1 cellular context compared by ENCODE assay signal in the genomic region with DNA sequence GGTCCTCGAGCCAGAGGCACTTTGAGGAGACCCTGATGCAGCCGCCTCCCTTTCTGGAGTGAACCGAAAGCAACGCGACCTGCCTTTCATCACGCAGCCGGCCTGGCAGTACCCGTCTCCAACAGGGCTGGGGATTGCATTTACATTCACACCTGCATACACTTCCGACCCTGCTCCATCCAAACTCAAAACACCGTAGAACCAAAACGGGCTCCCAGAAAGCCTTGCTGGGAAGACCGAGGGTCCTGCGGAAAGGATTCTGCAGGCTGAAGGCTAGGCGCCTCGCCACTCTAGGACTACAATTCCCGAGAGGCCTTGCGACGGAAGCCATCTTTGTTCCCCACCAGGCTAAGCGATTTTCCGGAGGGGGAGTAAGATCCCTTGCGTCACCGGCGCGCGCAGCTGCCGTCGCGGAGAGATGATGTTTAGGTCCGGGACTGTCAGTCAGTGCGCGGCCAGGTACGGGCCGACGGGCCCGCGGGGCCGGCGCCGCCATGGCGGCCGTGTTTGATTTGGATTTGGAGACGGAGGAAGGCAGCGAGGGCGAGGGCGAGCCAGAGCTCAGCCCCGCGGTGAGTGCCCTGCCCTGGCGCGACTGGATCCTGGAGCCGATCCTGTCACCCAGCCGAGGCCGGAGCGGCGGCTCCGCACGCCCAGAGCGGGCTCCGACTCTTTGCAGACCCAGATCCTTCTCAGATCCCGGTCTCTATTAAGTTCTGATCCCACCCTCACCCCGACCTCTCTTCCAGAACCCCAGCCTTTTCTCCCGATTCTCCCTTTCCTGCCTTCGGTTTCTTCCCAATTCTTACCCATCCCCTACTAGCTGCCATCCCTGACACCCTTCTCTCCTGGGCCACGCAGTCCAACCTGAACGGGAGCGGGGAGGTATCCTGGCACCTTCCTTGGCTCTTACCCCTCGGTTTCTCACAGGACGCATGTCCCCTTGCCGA.
TF ChIP-seq lines count a peak whose summit lies in the region.

A gene (plus strand): TSS at position 443 of the 950 bp plus-strand sequence. CDS start 52 bp downstream, at position 495.

TF ChIP-seq in GM12878, 131 proteins besides CTCF, POLR2A, EP300 and RAD21 (continued from another document and continues in another):
- TF ChIP-seq IKZF1 (conservative IDR thresholded peaks at IDR 0.05): peak; percentile 96
- TF ChIP-seq PML (IDR thresholded peaks at IDR 0.05; ENCODE audit: low read length): no peak
- peak; percentile 43 to 62; a peak in 3 of 4 replicates for TF ChIP-seq BHLHE40 (IDR thresholded peaks at IDR 0.05; ENCODE audit: borderline replicate concordance in 1 of 2, low read depth in 2 of 2, low read length in 1 of 2)
- TF ChIP-seq DPF2 (IDR thresholded peaks at IDR 0.05): peak; percentile 67
- TF ChIP-seq POU2F2 (IDR thresholded peaks at IDR 0.05; ENCODE audit: borderline replicate concordance, low read depth, low read length): peak; percentile 47; the same call in 2 of the 3 replicates
- TF ChIP-seq CHD1 (IDR thresholded peaks at IDR 0.05; ENCODE audit: low read depth, low read length): no peak
- no peak for TF ChIP-seq EZH2 (IDR thresholded peaks at IDR 0.05; ENCODE audit: borderline replicate concordance, control insufficient read depth, low read depth, low read length)
- TF ChIP-seq, protein P1, sequence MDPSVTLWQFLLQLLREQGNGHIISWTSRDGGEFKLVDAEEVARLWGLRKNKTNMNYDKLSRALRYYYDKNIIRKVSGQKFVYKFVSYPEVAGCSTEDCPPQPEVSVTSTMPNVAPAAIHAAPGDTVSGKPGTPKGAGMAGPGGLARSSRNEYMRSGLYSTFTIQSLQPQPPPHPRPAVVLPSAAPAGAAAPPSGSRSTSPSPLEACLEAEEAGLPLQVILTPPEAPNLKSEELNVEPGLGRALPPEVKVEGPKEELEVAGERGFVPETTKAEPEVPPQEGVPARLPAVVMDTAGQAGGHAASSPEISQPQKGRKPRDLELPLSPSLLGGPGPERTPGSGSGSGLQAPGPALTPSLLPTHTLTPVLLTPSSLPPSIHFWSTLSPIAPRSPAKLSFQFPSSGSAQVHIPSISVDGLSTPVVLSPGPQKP (IDR thresholded peaks at IDR 0.05; ENCODE audit: low read depth, low read length): peak; percentile 91
- no peak for TF ChIP-seq FOXM1 (IDR thresholded peaks at IDR 0.05; ENCODE audit: low read depth, low read length)
- TF ChIP-seq NR2F1 (conservative IDR thresholded peaks at IDR 0.05): no peak
- peak; percentile 72 for TF ChIP-seq KLF5 (IDR thresholded peaks at IDR 0.05; ENCODE audit: partially characterized antibody)
- TF ChIP-seq HDGF (IDR thresholded peaks at IDR 0.05): peak; percentile 67
- TF ChIP-seq EGR1 (IDR thresholded peaks at IDR 0.05; ENCODE audit: borderline replicate concordance in 1 of 2, low read depth in 2 of 2, low read length in 2 of 2): peak in 1 of 2 experiments; percentile 51; a peak in 1 of 3 replicates
- 0 out of 2 replicates have a peak, but pooled peaks have one; percentile 37 for TF ChIP-seq IRF4 (IDR thresholded peaks at IDR 0.05; ENCODE audit: low read depth, low read length)
- no peak for TF ChIP-seq ZSCAN29 (IDR thresholded peaks at IDR 0.05)
- TF ChIP-seq BACH1 (IDR thresholded peaks at IDR 0.05; ENCODE audit: borderline replicate concordance): peak; percentile 72; the same call in 1 of the 2 replicates
- TF ChIP-seq, protein P2, sequence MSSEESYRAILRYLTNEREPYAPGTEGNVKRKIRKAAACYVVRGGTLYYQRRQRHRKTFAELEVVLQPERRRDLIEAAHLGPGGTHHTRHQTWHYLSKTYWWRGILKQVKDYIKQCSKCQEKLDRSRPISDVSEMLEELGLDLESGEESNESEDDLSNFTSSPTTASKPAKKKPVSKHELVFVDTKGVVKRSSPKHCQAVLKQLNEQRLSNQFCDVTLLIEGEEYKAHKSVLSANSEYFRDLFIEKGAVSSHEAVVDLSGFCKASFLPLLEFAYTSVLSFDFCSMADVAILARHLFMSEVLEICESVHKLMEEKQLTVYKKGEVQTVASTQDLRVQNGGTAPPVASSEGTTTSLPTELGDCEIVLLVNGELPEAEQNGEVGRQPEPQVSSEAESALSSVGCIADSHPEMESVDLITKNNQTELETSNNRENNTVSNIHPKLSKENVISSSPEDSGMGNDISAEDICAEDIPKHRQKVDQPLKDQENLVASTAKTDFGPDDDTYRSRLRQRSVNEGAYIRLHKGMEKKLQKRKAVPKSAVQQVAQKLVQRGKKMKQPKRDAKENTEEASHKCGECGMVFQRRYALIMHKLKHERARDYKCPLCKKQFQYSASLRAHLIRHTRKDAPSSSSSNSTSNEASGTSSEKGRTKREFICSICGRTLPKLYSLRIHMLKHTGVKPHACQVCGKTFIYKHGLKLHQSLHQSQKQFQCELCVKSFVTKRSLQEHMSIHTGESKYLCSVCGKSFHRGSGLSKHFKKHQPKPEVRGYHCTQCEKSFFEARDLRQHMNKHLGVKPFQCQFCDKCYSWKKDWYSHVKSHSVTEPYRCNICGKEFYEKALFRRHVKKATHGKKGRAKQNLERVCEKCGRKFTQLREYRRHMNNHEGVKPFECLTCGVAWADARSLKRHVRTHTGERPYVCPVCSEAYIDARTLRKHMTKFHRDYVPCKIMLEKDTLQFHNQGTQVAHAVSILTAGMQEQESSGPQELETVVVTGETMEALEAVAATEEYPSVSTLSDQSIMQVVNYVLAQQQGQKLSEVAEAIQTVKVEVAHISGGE (CRISPR knock-in tag; IDR thresholded peaks at IDR 0.05): no peak
- TF ChIP-seq MXI1 (IDR thresholded peaks at IDR 0.05; ENCODE audit: low read depth, low read length): peak; percentile 49; the same call in 1 of the 2 replicates
- TF ChIP-seq, protein P3, sequence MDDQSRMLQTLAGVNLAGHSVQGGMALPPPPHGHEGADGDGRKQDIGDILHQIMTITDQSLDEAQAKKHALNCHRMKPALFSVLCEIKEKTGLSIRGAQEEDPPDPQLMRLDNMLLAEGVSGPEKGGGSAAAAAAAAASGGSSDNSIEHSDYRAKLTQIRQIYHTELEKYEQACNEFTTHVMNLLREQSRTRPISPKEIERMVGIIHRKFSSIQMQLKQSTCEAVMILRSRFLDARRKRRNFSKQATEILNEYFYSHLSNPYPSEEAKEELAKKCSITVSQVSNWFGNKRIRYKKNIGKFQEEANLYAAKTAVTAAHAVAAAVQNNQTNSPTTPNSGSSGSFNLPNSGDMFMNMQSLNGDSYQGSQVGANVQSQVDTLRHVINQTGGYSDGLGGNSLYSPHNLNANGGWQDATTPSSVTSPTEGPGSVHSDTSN (IDR thresholded peaks at IDR 0.05; ENCODE audit: insufficient replicate concordance, low read depth, low read length): peak; percentile 89
- no peak for TF ChIP-seq MYC (IDR thresholded peaks at IDR 0.05; ENCODE audit: insufficient read depth, insufficient read length, insufficient replicate concordance, low read length, severe bottlenecking)
- TF ChIP-seq SRF (IDR thresholded peaks at IDR 0.05; ENCODE audit: low read depth in 2 of 2, low read length in 2 of 2): peak; percentile 56 to 94
- peak; percentile 62; the same call in 1 of the 2 replicates for TF ChIP-seq RB1 (IDR thresholded peaks at IDR 0.05; ENCODE audit: borderline replicate concordance)
- TF ChIP-seq ATF7 (IDR thresholded peaks at IDR 0.05; ENCODE audit: low read depth): peak; percentile 55; the same call in 1 of the 2 replicates
- TF ChIP-seq, protein P4, sequence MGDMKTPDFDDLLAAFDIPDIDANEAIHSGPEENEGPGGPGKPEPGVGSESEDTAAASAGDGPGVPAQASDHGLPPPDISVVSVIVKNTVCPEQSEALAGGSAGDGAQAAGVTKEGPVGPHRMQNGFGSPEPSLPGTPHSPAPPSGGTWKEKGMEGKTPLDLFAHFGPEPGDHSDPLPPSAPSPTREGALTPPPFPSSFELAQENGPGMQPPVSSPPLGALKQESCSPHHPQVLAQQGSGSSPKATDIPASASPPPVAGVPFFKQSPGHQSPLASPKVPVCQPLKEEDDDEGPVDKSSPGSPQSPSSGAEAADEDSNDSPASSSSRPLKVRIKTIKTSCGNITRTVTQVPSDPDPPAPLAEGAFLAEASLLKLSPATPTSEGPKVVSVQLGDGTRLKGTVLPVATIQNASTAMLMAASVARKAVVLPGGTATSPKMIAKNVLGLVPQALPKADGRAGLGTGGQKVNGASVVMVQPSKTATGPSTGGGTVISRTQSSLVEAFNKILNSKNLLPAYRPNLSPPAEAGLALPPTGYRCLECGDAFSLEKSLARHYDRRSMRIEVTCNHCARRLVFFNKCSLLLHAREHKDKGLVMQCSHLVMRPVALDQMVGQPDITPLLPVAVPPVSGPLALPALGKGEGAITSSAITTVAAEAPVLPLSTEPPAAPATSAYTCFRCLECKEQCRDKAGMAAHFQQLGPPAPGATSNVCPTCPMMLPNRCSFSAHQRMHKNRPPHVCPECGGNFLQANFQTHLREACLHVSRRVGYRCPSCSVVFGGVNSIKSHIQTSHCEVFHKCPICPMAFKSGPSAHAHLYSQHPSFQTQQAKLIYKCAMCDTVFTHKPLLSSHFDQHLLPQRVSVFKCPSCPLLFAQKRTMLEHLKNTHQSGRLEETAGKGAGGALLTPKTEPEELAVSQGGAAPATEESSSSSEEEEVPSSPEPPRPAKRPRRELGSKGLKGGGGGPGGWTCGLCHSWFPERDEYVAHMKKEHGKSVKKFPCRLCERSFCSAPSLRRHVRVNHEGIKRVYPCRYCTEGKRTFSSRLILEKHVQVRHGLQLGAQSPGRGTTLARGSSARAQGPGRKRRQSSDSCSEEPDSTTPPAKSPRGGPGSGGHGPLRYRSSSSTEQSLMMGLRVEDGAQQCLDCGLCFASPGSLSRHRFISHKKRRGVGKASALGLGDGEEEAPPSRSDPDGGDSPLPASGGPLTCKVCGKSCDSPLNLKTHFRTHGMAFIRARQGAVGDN (IDR thresholded peaks at IDR 0.05): no peak
- peak; percentile 90 for TF ChIP-seq CHD2 (IDR thresholded peaks at IDR 0.05; ENCODE audit: borderline replicate concordance, low read depth, low read length)
- TF ChIP-seq, protein P5, sequence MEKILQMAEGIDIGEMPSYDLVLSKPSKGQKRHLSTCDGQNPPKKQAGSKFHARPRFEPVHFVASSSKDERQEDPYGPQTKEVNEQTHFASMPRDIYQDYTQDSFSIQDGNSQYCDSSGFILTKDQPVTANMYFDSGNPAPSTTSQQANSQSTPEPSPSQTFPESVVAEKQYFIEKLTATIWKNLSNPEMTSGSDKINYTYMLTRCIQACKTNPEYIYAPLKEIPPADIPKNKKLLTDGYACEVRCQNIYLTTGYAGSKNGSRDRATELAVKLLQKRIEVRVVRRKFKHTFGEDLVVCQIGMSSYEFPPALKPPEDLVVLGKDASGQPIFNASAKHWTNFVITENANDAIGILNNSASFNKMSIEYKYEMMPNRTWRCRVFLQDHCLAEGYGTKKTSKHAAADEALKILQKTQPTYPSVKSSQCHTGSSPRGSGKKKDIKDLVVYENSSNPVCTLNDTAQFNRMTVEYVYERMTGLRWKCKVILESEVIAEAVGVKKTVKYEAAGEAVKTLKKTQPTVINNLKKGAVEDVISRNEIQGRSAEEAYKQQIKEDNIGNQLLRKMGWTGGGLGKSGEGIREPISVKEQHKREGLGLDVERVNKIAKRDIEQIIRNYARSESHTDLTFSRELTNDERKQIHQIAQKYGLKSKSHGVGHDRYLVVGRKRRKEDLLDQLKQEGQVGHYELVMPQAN (conservative IDR thresholded peaks at IDR 0.05): peak; percentile 84
- 0 out of 4 replicates have a peak, but pooled peaks of 1 of the 2 experiments have one; percentile 22 for TF ChIP-seq ETV6 (conservative IDR thresholded peaks at IDR 0.05 in 1 of 2, IDR thresholded peaks at IDR 0.05 in 1 of 2; ENCODE audit: borderline replicate concordance in 1 of 2, low read depth in 1 of 2)
- peak; percentile 86 for TF ChIP-seq RELA (IDR thresholded peaks at IDR 0.05; ENCODE audit: borderline replicate concordance, partially characterized antibody)
- 0 out of 2 replicates have a peak, but pooled peaks have one; percentile 4 for TF ChIP-seq SMC3 (IDR thresholded peaks at IDR 0.05; ENCODE audit: borderline replicate concordance, low read length)
- TF ChIP-seq, protein P6, sequence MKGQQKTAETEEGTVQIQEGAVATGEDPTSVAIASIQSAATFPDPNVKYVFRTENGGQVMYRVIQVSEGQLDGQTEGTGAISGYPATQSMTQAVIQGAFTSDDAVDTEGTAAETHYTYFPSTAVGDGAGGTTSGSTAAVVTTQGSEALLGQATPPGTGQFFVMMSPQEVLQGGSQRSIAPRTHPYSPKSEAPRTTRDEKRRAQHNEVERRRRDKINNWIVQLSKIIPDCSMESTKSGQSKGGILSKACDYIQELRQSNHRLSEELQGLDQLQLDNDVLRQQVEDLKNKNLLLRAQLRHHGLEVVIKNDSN (IDR thresholded peaks at IDR 0.05; ENCODE audit: borderline replicate concordance, extremely low read length, insufficient read depth, low read depth, low read length): peak; percentile 31
- peak; percentile 67 for TF ChIP-seq TAF1 (IDR thresholded peaks at IDR 0.05; ENCODE audit: borderline replicate concordance, low read depth, low read length)
- TF ChIP-seq SREBF1 (IDR thresholded peaks at IDR 0.05; ENCODE audit: low read length): peak; percentile 57; the same call in 1 of the 2 replicates
- TF ChIP-seq, protein P7, sequence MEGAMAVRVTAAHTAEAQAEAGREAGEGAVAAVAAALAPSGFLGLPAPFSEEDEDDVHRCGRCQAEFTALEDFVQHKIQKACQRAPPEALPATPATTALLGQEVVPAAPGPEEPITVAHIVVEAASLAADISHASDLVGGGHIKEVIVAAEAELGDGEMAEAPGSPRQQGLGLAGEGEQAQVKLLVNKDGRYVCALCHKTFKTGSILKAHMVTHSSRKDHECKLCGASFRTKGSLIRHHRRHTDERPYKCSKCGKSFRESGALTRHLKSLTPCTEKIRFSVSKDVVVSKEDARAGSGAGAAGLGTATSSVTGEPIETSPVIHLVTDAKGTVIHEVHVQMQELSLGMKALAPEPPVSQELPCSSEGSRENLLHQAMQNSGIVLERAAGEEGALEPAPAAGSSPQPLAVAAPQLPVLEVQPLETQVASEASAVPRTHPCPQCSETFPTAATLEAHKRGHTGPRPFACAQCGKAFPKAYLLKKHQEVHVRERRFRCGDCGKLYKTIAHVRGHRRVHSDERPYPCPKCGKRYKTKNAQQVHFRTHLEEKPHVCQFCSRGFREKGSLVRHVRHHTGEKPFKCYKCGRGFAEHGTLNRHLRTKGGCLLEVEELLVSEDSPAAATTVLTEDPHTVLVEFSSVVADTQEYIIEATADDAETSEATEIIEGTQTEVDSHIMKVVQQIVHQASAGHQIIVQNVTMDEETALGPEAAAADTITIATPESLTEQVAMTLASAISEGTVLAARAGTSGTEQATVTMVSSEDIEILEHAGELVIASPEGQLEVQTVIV (IDR thresholded peaks at IDR 0.05; ENCODE audit: borderline replicate concordance, partially characterized antibody): peak; percentile 26
- TF ChIP-seq, protein P8, sequence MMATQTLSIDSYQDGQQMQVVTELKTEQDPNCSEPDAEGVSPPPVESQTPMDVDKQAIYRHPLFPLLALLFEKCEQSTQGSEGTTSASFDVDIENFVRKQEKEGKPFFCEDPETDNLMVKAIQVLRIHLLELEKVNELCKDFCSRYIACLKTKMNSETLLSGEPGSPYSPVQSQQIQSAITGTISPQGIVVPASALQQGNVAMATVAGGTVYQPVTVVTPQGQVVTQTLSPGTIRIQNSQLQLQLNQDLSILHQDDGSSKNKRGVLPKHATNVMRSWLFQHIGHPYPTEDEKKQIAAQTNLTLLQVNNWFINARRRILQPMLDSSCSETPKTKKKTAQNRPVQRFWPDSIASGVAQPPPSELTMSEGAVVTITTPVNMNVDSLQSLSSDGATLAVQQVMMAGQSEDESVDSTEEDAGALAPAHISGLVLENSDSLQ (IDR thresholded peaks at IDR 0.05): peak; percentile 97
- TF ChIP-seq STAT1 (conservative IDR thresholded peaks at IDR 0.05): peak; percentile 81; the same call in 1 of the 2 replicates
- TF ChIP-seq SIX5 (IDR thresholded peaks at IDR 0.05; ENCODE audit: low read depth, low read length, severe bottlenecking): peak; percentile 94
- 0 out of 2 replicates have a peak, but pooled peaks have one; percentile 49 for TF ChIP-seq MEF2A (IDR thresholded peaks at IDR 0.05; ENCODE audit: insufficient read depth, low read depth, low read length)
- TF ChIP-seq HCFC1 (IDR thresholded peaks at IDR 0.05; ENCODE audit: low read length): peak; percentile 97
- TF ChIP-seq ZNF207 (IDR thresholded peaks at IDR 0.05; ENCODE audit: borderline replicate concordance): peak; percentile 96; the same call in 1 of the 2 replicates
